ENCODE assay signal across 8 cellular contexts in genomic region chr3:195774917-195775316, GRCh38. TPM values are rescaled to one million over a fixed set of nuclear protein-coding genes. Genes with fewer than 3 reads are reported as not detected.
DNase-seq lines count a peak whose midpoint lies in the region; ATAC-seq and TF ChIP-seq lines count a peak whose summit lies in the region.

No MANE protein-coding gene starts in this region.

- no peaks in the 10 kb centered on the region for H3K4me1 ChIP-seq in SK-N-SH (ENCODE audit: control insufficient read depth in 1 of 2, insufficient read depth in 2 of 2, low read depth in 1 of 2, low read length in 1 of 2)
- no peaks in the 10 kb centered on the region for H3K4me1 ChIP-seq in cardiac muscle cell (ENCODE audit: low read depth)
- no peaks in the 10 kb centered on the region for H3K4me1 ChIP-seq in smooth muscle cell (ENCODE audit: low read depth)

- intact Hi-C loops in Calu3 (cut with micrococcal nuclease; ENCODE audit: unreplicated experiment): no loop called here
- intact Hi-C loops in posterior vena cava (cut with DNase I): no loop called here

- no peak overlapping the region for H3K27ac Mint-ChIP-seq in Calu3 (ENCODE audit: unreplicated experiment)

- H3K9me3 Mint-ChIP-seq in Calu3 (ENCODE audit: low read depth, unreplicated experiment): no peaks in the 10 kb centered on the region

- H3K9ac ChIP-seq in SK-N-SH (no peak overlapping the region), smooth muscle cell (ENCODE audit: low read depth) (no peak overlapping the region)

- H3K79me2 ChIP-seq in SK-N-SH (ENCODE audit: insufficient read depth): no peaks in the 10 kb centered on the region
- no peaks in the 10 kb centered on the region for H3K79me2 ChIP-seq in smooth muscle cell (ENCODE audit: low read depth)

- no peaks in the 10 kb centered on the region for H3K9me3 ChIP-seq in SK-N-SH
- H3K9me3 ChIP-seq in cardiac muscle cell (ENCODE audit: low read depth): no peaks in the 10 kb centered on the region
- H3K9me3 ChIP-seq in smooth muscle cell (replicated peaks; ENCODE audit: low read depth): no peaks in the 10 kb centered on the region

- CTCF ChIA-PET in Calu3 (lab: Charles Lee) (no interaction called here), SK-N-SH (lab: Yijun Ruan, JAX) (no interaction called here)

- H3K27me3 Mint-ChIP-seq in Calu3 (ENCODE audit: unreplicated experiment): peaks cover 25% of the 10 kb centered on the region

- TF ChIP-seq EP300 in SK-N-SH (IDR thresholded peaks at IDR 0.05; ENCODE audit: borderline replicate concordance in 1 of 2, low read depth in 1 of 2, low read length in 1 of 2): no peak

- H2AFZ ChIP-seq in SK-N-SH (ENCODE audit: low read depth): no peak overlapping the region
- no peak overlapping the region for H2AFZ ChIP-seq in smooth muscle cell (ENCODE audit: low read depth)

- H3K36me3 Mint-ChIP-seq in Calu3 (ENCODE audit: insufficient read depth, unreplicated experiment): no peaks in the 10 kb centered on the region

- no peak for ATAC-seq in HG03457 (IDR thresholded peaks at IDR 0.05; ENCODE audit: unreplicated experiment)
- no peak for ATAC-seq in GM21737 (IDR thresholded peaks at IDR 0.05; ENCODE audit: unreplicated experiment)

- no peaks in the 10 kb centered on the region for H3K27me3 ChIP-seq in SK-N-SH (ENCODE audit: insufficient read depth)
- no peaks in the 10 kb centered on the region for H3K27me3 ChIP-seq in cardiac muscle cell
- no peaks in the 10 kb centered on the region for H3K27me3 ChIP-seq in smooth muscle cell (ENCODE audit: low read depth)

- POLR2A ChIA-PET in SK-N-SH (lab: Yijun Ruan, JAX): no interaction called here

- H3K4me1 Mint-ChIP-seq in Calu3 (ENCODE audit: low read depth, unreplicated experiment): no peaks in the 10 kb centered on the region

- H3K27ac ChIP-seq in SK-N-SH (ENCODE audit: low read depth in 2 of 2, low read length in 1 of 2) (no peak overlapping the region), cardiac muscle cell (no peak overlapping the region), smooth muscle cell (ENCODE audit: low read depth) (no peak overlapping the region)

- no TSS peak for BruUV-seq in Calu3 (replicated peaks; lab: Mats Ljungman, UMichigan)

- DNase-seq in Calu3: peak; percentile 57
- DNase-seq in HFF-Myc (ENCODE audit: extremely low read depth, low read depth): no peak
- peak; percentile 55 for DNase-seq in SK-N-SH
- peak; percentile 52 to 59 for DNase-seq in cardiac muscle cell (ENCODE audit: low read depth in 1 of 2, low spot score in 1 of 2)
- DNase-seq in smooth muscle cell (lab: John Stamatoyannopoulos, UW; ENCODE audit: unreplicated experiment): no peak
- no peak for DNase-seq in posterior vena cava (ENCODE audit: low spot score)

- H3K4me3 Mint-ChIP-seq in Calu3 (ENCODE audit: low read depth, unreplicated experiment): no peak overlapping the region

- H3K4me2 ChIP-seq in SK-N-SH (no peak overlapping the region), smooth muscle cell (no peak overlapping the region)

- peak; percentile 55 for TF ChIP-seq RAD21 in SK-N-SH (IDR thresholded peaks at IDR 0.05; ENCODE audit: low read length)

- H3K4me3 ChIP-seq in HFF-Myc (replicated peaks; ENCODE audit: low read depth, low read length): no peak overlapping the region
- no peak overlapping the region; a peak in 1 of 4 replicates for H3K4me3 ChIP-seq in SK-N-SH (ENCODE audit: low read depth in 2 of 2, low read length in 1 of 2)
- no peak overlapping the region for H3K4me3 ChIP-seq in cardiac muscle cell
- H3K4me3 ChIP-seq in smooth muscle cell: no peak overlapping the region

- H3K36me3 ChIP-seq in SK-N-SH (replicated peaks in 1 of 2; ENCODE audit: control insufficient read depth in 1 of 2, insufficient read depth in 2 of 2, low read length in 1 of 2) (no peaks in the 10 kb centered on the region), cardiac muscle cell (no peaks in the 10 kb centered on the region), smooth muscle cell (ENCODE audit: low read depth) (no peaks in the 10 kb centered on the region)

- H4K20me1 ChIP-seq in SK-N-SH (ENCODE audit: insufficient read depth) (no peaks in the 10 kb centered on the region), smooth muscle cell (ENCODE audit: low read depth) (no peaks in the 10 kb centered on the region)

- H3F3A ChIP-seq in SK-N-SH (replicated peaks; ENCODE audit: insufficient read depth): no peaks in the 10 kb centered on the region
- H3F3A ChIP-seq in smooth muscle cell (ENCODE audit: low read depth): no peaks in the 10 kb centered on the region

- H3K9me2 ChIP-seq in SK-N-SH: no peaks in the 10 kb centered on the region

- TF ChIP-seq CTCF in Calu3 (IDR thresholded peaks at IDR 0.05; ENCODE audit: unreplicated experiment) (peak; percentile 50), HFF-Myc (IDR thresholded peaks at IDR 0.05; ENCODE audit: low read depth, low read length, missing control alignments) (peak; percentile 42), SK-N-SH (IDR thresholded peaks at IDR 0.05) (peak; percentile 50), cardiac muscle cell (IDR thresholded peaks at IDR 0.05; ENCODE audit: low read depth, low read length) (peak; percentile 58), smooth muscle cell (IDR thresholded peaks at IDR 0.05; ENCODE audit: borderline replicate concordance, insufficient read depth, poor library complexity, severe bottlenecking) (peak; percentile 33)

- WGBS in SK-N-SH (ENCODE audit: low lambda C conversion rate): 47% methylated on average over 8 of the region's 13 CpGs
- 51% methylated on average over 13 of the region's 13 CpGs for WGBS in smooth muscle cell (ENCODE audit: low lambda C conversion rate)

TF ChIP-seq in SK-N-SH, 30 proteins besides CTCF, POLR2A, EP300 and RAD21:
- TF ChIP-seq SMC3 (IDR thresholded peaks at IDR 0.05; ENCODE audit: low read depth, low read length): peak; percentile 39
- TF ChIP-seq TCF12 (IDR thresholded peaks at IDR 0.05): no peak
TF ChIP-seq in SK-N-SH: peak in this region for 1.

RNA-seq across cellular contexts. Expression of gene MUC4, which starts 36.8 kb away (rescaled TPM):
- total RNA-seq in Calu3 (2022): 3.6 and 4.6 TPM in 2 replicates
- 0.06 and 0.07 TPM in 2 replicates for polyA plus RNA-seq in SK-N-SH (2012; rRNA removed)
- polyA plus RNA-seq in SK-N-SH (2012; cell fraction: cytosol; rRNA removed): 0.05 TPM in 2 replicates
- polyA plus RNA-seq in SK-N-SH (2012; cell fraction: nucleus; rRNA removed): 0.04 TPM in 1 of 2 replicates, not detected in the other
- total RNA-seq in cardiac muscle cell: not detected in 2 replicates
- 0.16 and 0.25 TPM in 2 replicates for polyA plus RNA-seq in cardiac muscle cell
- not detected in 2 replicates for total RNA-seq in smooth muscle cell
- polyA plus RNA-seq in smooth muscle cell: 0.52 TPM in 1 of 2 replicates, not detected in the other
- not detected for total RNA-seq in posterior vena cava

RNA-seq across cellular contexts. Expression of gene MUC20, which starts 54.1 kb away (rescaled TPM):
- total RNA-seq in Calu3 (2022) (83.1 and 128 TPM in 2 replicates), cardiac muscle cell (5.5 and 8.7 TPM in 2 replicates), smooth muscle cell (2.2 and 5.9 TPM in 2 replicates), posterior vena cava (1 to 10 TPM; 3.8 to 9.4 TPM)
- polyA plus RNA-seq in SK-N-SH (2012; rRNA removed) (0.31 and 0.36 TPM in 2 replicates), cardiac muscle cell (5.5 and 7.8 TPM in 2 replicates), smooth muscle cell (2.5 and 6.7 TPM in 2 replicates)
- polyA plus RNA-seq in SK-N-SH (2012; cell fraction: cytosol; rRNA removed): 0.09 and 0.20 TPM in 2 replicates
- 2.6 and 3.3 TPM in 2 replicates for polyA plus RNA-seq in SK-N-SH (2012; cell fraction: nucleus; rRNA removed)

Comparison
In these comparisons a context has a peak if more than half of its experiments do, and no peak if none do; other contexts are left out.
1. DNase-seq: peak in Calu3 (single experiment), SK-N-SH (single experiment) and cardiac muscle cell (2 of 2); none in HFF-Myc (single experiment), smooth muscle cell (single experiment) and posterior vena cava (single experiment).
2. Peak in every context shown above with its lines, with median percentiles within 50 percentile points of each other: CTCF ChIP-seq.